16 cellular contexts compared by ENCODE assay signal in the genomic region with DNA sequence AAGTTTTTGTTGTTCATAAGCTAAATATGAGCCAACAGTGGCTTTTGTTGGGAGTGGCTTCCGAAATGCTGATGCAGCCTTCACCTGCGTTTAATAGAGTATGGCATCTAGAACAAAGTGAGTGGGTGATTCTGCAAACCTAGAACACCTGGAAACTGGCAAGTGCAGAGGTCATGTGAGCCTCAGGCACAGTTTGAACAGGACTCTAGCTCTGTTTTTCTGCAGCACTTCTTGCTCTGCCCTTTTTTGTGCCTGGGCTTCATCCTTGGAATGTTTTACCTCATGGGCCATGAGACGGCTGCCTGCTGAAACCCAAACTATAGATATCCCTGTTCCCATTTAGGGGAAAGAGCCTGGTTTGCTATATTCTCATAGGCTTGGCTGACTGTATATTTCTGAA.
DNase-seq lines count a peak whose midpoint lies in the region; ATAC-seq and TF ChIP-seq lines count a peak whose summit lies in the region.
"Had no signal": no experiment of that assay in that cellular context is flagged by ENCODE, and none has a peak within 500 bp of the region (broad histone marks: within the 10 kb centered on the region; RNA-seq: fewer than 3 reads in every experiment).

No MANE protein-coding gene starts in this region.

- H3K36me3 ChIP-seq in right atrium auricular region (peaks cover 21% of the 10 kb centered on the region), muscle layer of colon (ENCODE audit: insufficient read depth, low read length) (peaks cover 26% of the 10 kb centered on the region), thoracic aorta (peaks cover 3% of the 10 kb centered on the region)
- H3K36me3 ChIP-seq: HAP-1 had no signal

- H3K27me3 ChIP-seq in right cardiac atrium (ENCODE audit: control insufficient read depth, insufficient read depth): no peaks in the 10 kb centered on the region
- no peaks in the 10 kb centered on the region for H3K27me3 ChIP-seq in right atrium auricular region
- H3K27me3 ChIP-seq in muscle layer of colon (ENCODE audit: control insufficient read depth in 1 of 2, insufficient read depth in 2 of 2, low read length in 2 of 2): no peaks in the 10 kb centered on the region
- H3K27me3 ChIP-seq in thoracic aorta (replicated peaks; ENCODE audit: insufficient read depth): no peaks in the 10 kb centered on the region
- H3K27me3 ChIP-seq: BLaER1 treated with 17β-estradiol and CSF1 and Interleukin-3, amounts not matched to agents 10 nM and 100 nM had no signal

- intact Hi-C loops in right cardiac atrium (cut with DNase I): no loop called here

- H3K4me1 ChIP-seq in right cardiac atrium (ENCODE audit: control insufficient read depth, insufficient read depth, low read length): peaks cover 9% of the 10 kb centered on the region
- H3K4me1 ChIP-seq in right atrium auricular region: peaks cover 0 to 61% of the 10 kb centered on the region in 2 donors
- peaks cover 81% of the 10 kb centered on the region for H3K4me1 ChIP-seq in muscle layer of colon (ENCODE audit: insufficient read depth, low read length)
- H3K4me1 ChIP-seq in thoracic aorta (ENCODE audit: control insufficient read depth in 1 of 2, low read depth in 2 of 2): peaks cover 44 to 94% of the 10 kb centered on the region in 2 donors
- H3K4me1 ChIP-seq: HAP-1 had no signal

- H3K36me3 Mint-ChIP-seq in natural killer cell treated with Interleukin-12 subunit alpha and Interleukin-12 subunit beta and Interleukin-15 and Interleukin-18, amount 100 ng/mL, for 72 hours: no peaks in the 10 kb centered on the region

- H3K27ac ChIP-seq in right cardiac atrium (ENCODE audit: low read length) (peak overlapping the region; percentile 51), right atrium auricular region (peak overlapping the region in 1 of 2 donors; percentile 85), muscle layer of colon (ENCODE audit: low read depth, low read length) (peak overlapping the region; percentile 59), thoracic aorta (peak overlapping the region; percentile 76 to 87)
- H3K27ac ChIP-seq: BLaER1 treated with 17β-estradiol and CSF1 and Interleukin-3, amounts not matched to agents 10 nM and 100 nM had no signal

- TF ChIP-seq CTCF in right atrium auricular region (IDR thresholded peaks at IDR 0.05) (no peak), thoracic aorta (IDR thresholded peaks at IDR 0.05) (no peak)

- peaks cover 3 to 27% of the 10 kb centered on the region in 2 donors for H3K4me1 Mint-ChIP-seq in natural killer cell treated with Interleukin-12 subunit alpha and Interleukin-12 subunit beta and Interleukin-15 and Interleukin-18, amount 100 ng/mL, for 72 hours (ENCODE audit: low read depth in 2 of 2)

- 95% methylated on average over 3 of the region's 3 CpGs for WGBS in right cardiac atrium

- H3K4me3 ChIP-seq in right cardiac atrium (ENCODE audit: low read length): no peak overlapping the region
- no peak overlapping the region for H3K4me3 ChIP-seq in right atrium auricular region
- H3K4me3 ChIP-seq in muscle layer of colon (ENCODE audit: low read depth in 1 of 2, low read length in 2 of 2): no peak overlapping the region
- no peak overlapping the region for H3K4me3 ChIP-seq in thoracic aorta
- H3K4me3 ChIP-seq: BLaER1 treated with 17β-estradiol and CSF1 and Interleukin-3, amounts not matched to agents 10 nM and 100 nM; GM12878; HAP-1 had no signal

- no peaks in the 10 kb centered on the region for H3K27me3 Mint-ChIP-seq in natural killer cell treated with Interleukin-12 subunit alpha and Interleukin-12 subunit beta and Interleukin-15 and Interleukin-18, amount 100 ng/mL, for 72 hours
- H3K27me3 Mint-ChIP-seq: CD4-positive, CD25-positive, alpha-beta regulatory T cell had no signal

- ATAC-seq in right cardiac atrium (no peak), thoracic aorta (ENCODE audit: insufficient number of reproducible peaks, low FRiP score, low read depth) (no peak), GM18519 (IDR thresholded peaks at IDR 0.05; ENCODE audit: low FRiP score, unreplicated experiment) (no peak)
- no peak for ATAC-seq in natural killer cell treated with Interleukin-12 subunit alpha and Interleukin-12 subunit beta and Interleukin-15 and Interleukin-18, amount 100 ng/mL, for 72 hours
- ATAC-seq: GM12878 had no signal

- H3K9me3 Mint-ChIP-seq in natural killer cell treated with Interleukin-12 subunit alpha and Interleukin-12 subunit beta and Interleukin-15 and Interleukin-18, amount 100 ng/mL, for 72 hours: no peaks in the 10 kb centered on the region
- H3K9me3 Mint-ChIP-seq: CD4-positive, CD25-positive, alpha-beta regulatory T cell had no signal

- H3K9me3 ChIP-seq in right cardiac atrium (ENCODE audit: control insufficient read depth, low read length) (no peaks in the 10 kb centered on the region), right atrium auricular region (no peaks in the 10 kb centered on the region), muscle layer of colon (ENCODE audit: low read length) (no peaks in the 10 kb centered on the region), thoracic aorta (no peaks in the 10 kb centered on the region)
- H3K9me3 ChIP-seq: HAP-1 had no signal

- DNase-seq in right cardiac atrium: no peak
- no peak for DNase-seq in right atrium auricular region (ENCODE audit: low spot score)
- no peak for DNase-seq in thoracic aorta (ENCODE audit: low spot score)
- no peak for DNase-seq in natural killer cell treated with Interleukin-12 subunit alpha and Interleukin-12 subunit beta and Interleukin-15 and Interleukin-18, amount 100 ng/mL, for 72 hours (ENCODE audit: low spot score)
- no peak for DNase-seq in SW 1271 (lab: John Stamatoyannopoulos, UW)
- DNase-seq: 8988T; Calu3; CD4-positive, CD25-positive, alpha-beta regulatory T cell; DMS 273 treated with DMSO at 0.1 percent for 48 hours; DMS79; GOT3 had no signal

- H3K9ac ChIP-seq in muscle layer of colon (ENCODE audit: low read length): no peak overlapping the region
- H3K9ac ChIP-seq: BLaER1 treated with 17β-estradiol and CSF1 and Interleukin-3, amounts not matched to agents 10 nM and 100 nM had no signal

- H3K4me3 Mint-ChIP-seq in natural killer cell treated with Interleukin-12 subunit alpha and Interleukin-12 subunit beta and Interleukin-15 and Interleukin-18, amount 100 ng/mL, for 72 hours: no peak overlapping the region
- H3K4me3 Mint-ChIP-seq: CD4-positive, CD25-positive, alpha-beta regulatory T cell had no signal

- H3K27ac Mint-ChIP-seq in natural killer cell treated with Interleukin-12 subunit alpha and Interleukin-12 subunit beta and Interleukin-15 and Interleukin-18, amount 100 ng/mL, for 72 hours: no peak overlapping the region
- H3K27ac Mint-ChIP-seq: CD4-positive, CD25-positive, alpha-beta regulatory T cell had no signal
